ENCODE assay signal across 1 cellular context in genomic region chr2:227506456-227506855, GRCh38.
TF ChIP-seq lines count a peak whose summit lies in the region.

No MANE protein-coding gene starts in this region.

TF ChIP-seq in HepG2, 621 proteins besides CTCF, POLR2A, EP300 and RAD21:
- TF ChIP-seq ZNF549 (CRISPR knock-in tag; IDR thresholded peaks at IDR 0.05), result no peak
- no peak for TF ChIP-seq ZNF576 (CRISPR knock-in tag; IDR thresholded peaks at IDR 0.05)
- no peak for TF ChIP-seq TIGD3 (CRISPR knock-in tag; IDR thresholded peaks at IDR 0.05; ENCODE audit: borderline replicate concordance)
- no peak for TF ChIP-seq ZNF274 (CRISPR knock-in tag; IDR thresholded peaks at IDR 0.05)
- TF ChIP-seq ZNF547 (CRISPR knock-in tag; IDR thresholded peaks at IDR 0.05), result no peak
- no peak for TF ChIP-seq MTERF4 (CRISPR knock-in tag; IDR thresholded peaks at IDR 0.05)
- no peak for TF ChIP-seq ZNF589 (CRISPR knock-in tag; conservative IDR thresholded peaks at IDR 0.05)
- TF ChIP-seq ATF3 (CRISPR knock-in tag; IDR thresholded peaks at IDR 0.05), result no peak
- TF ChIP-seq PHF21A (CRISPR knock-in tag; IDR thresholded peaks at IDR 0.05), result 0 out of 2 replicates have a peak, but pooled peaks have one; percentile 19
- no peak for TF ChIP-seq SUZ12 (IDR thresholded peaks at IDR 0.05; ENCODE audit: low read depth, low read length)
- no peak for TF ChIP-seq NBN (conservative IDR thresholded peaks at IDR 0.05)
- TF ChIP-seq HMGA1 (CRISPR knock-in tag; conservative IDR thresholded peaks at IDR 0.05), result no peak
- no peak for TF ChIP-seq ZKSCAN8 (CRISPR knock-in tag; IDR thresholded peaks at IDR 0.05; ENCODE audit: borderline replicate concordance)
- TF ChIP-seq GTF3A (CRISPR knock-in tag; conservative IDR thresholded peaks at IDR 0.05), result no peak
- peak; percentile 25; the same call in 1 of the 2 replicates for TF ChIP-seq ZNF362 (CRISPR knock-in tag; IDR thresholded peaks at IDR 0.05; ENCODE audit: borderline replicate concordance)
TF ChIP-seq in HepG2: peak in this region for 2.
